In the genomic region with DNA sequence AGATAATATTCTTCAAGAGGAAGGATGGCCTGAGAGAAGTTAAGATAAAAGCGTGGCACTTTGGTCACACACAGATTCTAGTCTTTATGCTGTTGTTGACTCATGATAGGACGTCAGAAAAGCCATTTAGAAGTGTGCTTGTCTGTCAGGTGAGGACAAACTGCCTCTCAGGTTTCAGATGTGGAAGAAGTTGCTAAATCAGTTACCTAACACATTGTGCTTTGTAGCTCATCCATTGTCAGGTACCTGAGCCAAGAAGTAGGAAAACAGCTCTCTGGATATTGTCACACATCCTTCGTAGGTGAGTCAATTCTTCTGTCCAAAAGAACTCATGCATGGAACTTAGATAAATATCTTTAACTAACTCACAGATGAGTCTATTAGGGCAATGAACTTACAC, we compare ENCODE assay signal across 20 cellular contexts. TPM values are rescaled to one million over a fixed set of nuclear protein-coding genes. Genes with fewer than 3 reads are reported as not detected.
A peak's percentile ranks its signal among the peaks of the same experiment; 100 is the strongest.
DNase-seq lines count a peak whose midpoint lies in the region; TF ChIP-seq lines count a peak whose summit lies in the region.
"Had no signal": no experiment of that assay in that cellular context is flagged by ENCODE, and none has a peak within 500 bp of the region (broad histone marks: within the 10 kb centered on the region; RNA-seq: fewer than 3 reads in every experiment).

No MANE protein-coding gene starts in this region.

- H3K9me3 Mint-ChIP-seq in type B pancreatic cell, result peaks cover 10% of the 10 kb centered on the region
- H3K9me3 Mint-ChIP-seq: CD8-positive, alpha-beta T cell; HFFc6 had no signal

- no peaks in the 10 kb centered on the region for H3K27me3 Mint-ChIP-seq in type B pancreatic cell

- in situ Hi-C loops in mammary epithelial cell (cut with MboI; ENCODE audit: low sequenced_read_pairs in 2 of 2), result no loop called here
- in situ Hi-C loops in ACHN (cut with HindIII; ENCODE audit: low pct_ligation_motif_present, low pct_unique_long_range_greater_than_20kb, low sequenced_read_pairs), result no loop called here

- H3K4ac ChIP-seq in mesendoderm (ENCODE audit: low read depth, low read length), result no peak overlapping the region

- dilution Hi-C loops in mammary epithelial cell (cut with HindIII; ENCODE audit: low sequenced_read_pairs), result no loop called here

- H3K79me1 ChIP-seq in mesendoderm (ENCODE audit: low read length), result no peaks in the 10 kb centered on the region

- no peak overlapping the region for H4K5ac ChIP-seq in mesendoderm (ENCODE audit: low read length)

- peaks cover 2% of the 10 kb centered on the region for H3K27me3 ChIP-seq in mammary epithelial cell (ENCODE audit: insufficient read depth, low read length)
- no peaks in the 10 kb centered on the region for H3K27me3 ChIP-seq in mesendoderm (ENCODE audit: insufficient read depth, low read length, poor library complexity)
- no peaks in the 10 kb centered on the region for H3K27me3 ChIP-seq in sigmoid colon
- H3K27me3 ChIP-seq: BLaER1, SJSA1 had no signal

- no peak overlapping the region for H2BK120ac ChIP-seq in mesendoderm (ENCODE audit: low read depth, low read length)

- H3K79me2 ChIP-seq in mammary epithelial cell (ENCODE audit: insufficient read depth, low read length), result no peaks in the 10 kb centered on the region
- no peaks in the 10 kb centered on the region for H3K79me2 ChIP-seq in mesendoderm (ENCODE audit: control insufficient read depth, insufficient read depth, low read length)

- no peak overlapping the region for H3K4me3 ChIP-seq in mammary epithelial cell (replicated peaks in 1 of 3; ENCODE audit: insufficient read depth in 1 of 3, low read depth in 2 of 3, low read length in 3 of 3)
- H3K4me3 ChIP-seq in mesendoderm (ENCODE audit: low read length), result no peak overlapping the region
- H3K4me3 ChIP-seq in sigmoid colon, result no peak overlapping the region
- H3K4me3 ChIP-seq: BLaER1, SJSA1 had no signal

- TF ChIP-seq EP300 in sigmoid colon (IDR thresholded peaks at IDR 0.05), result no peak

- H3K4me1 Mint-ChIP-seq in type B pancreatic cell (ENCODE audit: unreplicated experiment), result peaks cover 20% of the 10 kb centered on the region

- WGBS in mammary epithelial cell (ENCODE audit: low coverage, missing lambda C conversion rate), result 33% methylated on average over 3 of the region's 3 CpGs
- no CpG with 5 or more reads among the region's 3 CpGs for WGBS in mesendoderm (ENCODE audit: extremely low coverage, insufficient coverage, low lambda C conversion rate)
- 80 to 84% methylated on average over 3 of the region's 3 CpGs for WGBS in sigmoid colon, 2 donors

- DNase-seq in NCI-H510A treated with DMSO at 0.1 percent for 48 hours (lab: John Stamatoyannopoulos, UW) (peak; percentile 27), NCI-H510A (lab: John Stamatoyannopoulos, UW) (no peak), mammary epithelial cell (peak; percentile 5), mesendoderm (peak; percentile 16), type B pancreatic cell (ENCODE audit: extremely low spot score, unreplicated experiment) (no peak), ACHN (no peak), sigmoid colon (no peak), DMS79 (lab: John Stamatoyannopoulos, UW) (no peak)
- DNase-seq: 8988T; CD8-positive, alpha-beta T cell; HFFc6; IMR-90; NCI-H1105; NCI-H1694; NCI-H2107; NCI-H226; NCI-H748 treated with DMSO at 0.1 percent for 48 hours had no signal

- no peak overlapping the region for H3K23ac ChIP-seq in mesendoderm (ENCODE audit: low read length)

- H3K27ac Mint-ChIP-seq in type B pancreatic cell, result no peak overlapping the region
- H3K27ac Mint-ChIP-seq: CD8-positive, alpha-beta T cell; HFFc6 had no signal

- H3K56ac ChIP-seq in mesendoderm (ENCODE audit: low read length), result no peak overlapping the region

- no peaks in the 10 kb centered on the region for H4K20me1 ChIP-seq in mammary epithelial cell (ENCODE audit: insufficient read depth, low read length)
- H4K20me1 ChIP-seq: BLaER1 had no signal

- no peak overlapping the region for H2BK15ac ChIP-seq in mesendoderm (replicated peaks; ENCODE audit: low read depth)

- no peaks in the 10 kb centered on the region for H3K4me1 ChIP-seq in mammary epithelial cell (ENCODE audit: insufficient read depth, low read length)
- no peaks in the 10 kb centered on the region for H3K4me1 ChIP-seq in mesendoderm (ENCODE audit: control insufficient read depth, low read depth, low read length)
- H3K4me1 ChIP-seq in sigmoid colon, result peaks cover 0 to 10% (median 5%) of the 10 kb centered on the region in 4 donors
- H3K4me1 ChIP-seq: BLaER1, SJSA1 had no signal

- H2AFZ ChIP-seq in mammary epithelial cell (ENCODE audit: low read depth, low read length), result no peak overlapping the region

- intact Hi-C loops in mammary epithelial cell (cut with micrococcal nuclease), result no loop called here
- intact Hi-C loops in sigmoid colon (cut with DNase I), result no loop called here

- peak overlapping the region; percentile 5 for H3K4me3 Mint-ChIP-seq in type B pancreatic cell
- H3K4me3 Mint-ChIP-seq: CD8-positive, alpha-beta T cell; HFFc6 had no signal

- H3K4me2 ChIP-seq in mammary epithelial cell (ENCODE audit: insufficient read depth, low read depth, low read length) (no peak overlapping the region), mesendoderm (ENCODE audit: low read length) (no peak overlapping the region)
- H3K4me2 ChIP-seq: BLaER1 had no signal

- H4K8ac ChIP-seq in mesendoderm (ENCODE audit: low read depth, low read length), result no peak overlapping the region

- H3K27ac ChIP-seq in mammary epithelial cell (ENCODE audit: insufficient read depth, low read depth, low read length), result no peak overlapping the region
- no peak overlapping the region for H3K27ac ChIP-seq in mesendoderm (ENCODE audit: low read depth, low read length)
- H3K27ac ChIP-seq in sigmoid colon, result no peak overlapping the region
- H3K27ac ChIP-seq: BLaER1, SJSA1 had no signal

- no peaks in the 10 kb centered on the region for H3K36me3 ChIP-seq in mammary epithelial cell (ENCODE audit: insufficient read depth, low read length)
- no peaks in the 10 kb centered on the region for H3K36me3 ChIP-seq in mesendoderm (ENCODE audit: control insufficient read depth, insufficient read depth, low read length)
- no peaks in the 10 kb centered on the region for H3K36me3 ChIP-seq in sigmoid colon
- H3K36me3 ChIP-seq: BLaER1, SJSA1 had no signal

- no peak for TF ChIP-seq POLR2A in sigmoid colon (IDR thresholded peaks at IDR 0.05)

- H3K36me3 Mint-ChIP-seq in type B pancreatic cell, result no peaks in the 10 kb centered on the region
- H3K36me3 Mint-ChIP-seq: CD8-positive, alpha-beta T cell had no signal

- no peaks in the 10 kb centered on the region for H3K9me3 ChIP-seq in mammary epithelial cell (replicated peaks; ENCODE audit: insufficient read depth, low read length)
- H3K9me3 ChIP-seq in sigmoid colon, result no peaks in the 10 kb centered on the region
- H3K9me3 ChIP-seq: BLaER1, SJSA1 had no signal

- no peak overlapping the region for H2AK5ac ChIP-seq in mesendoderm (ENCODE audit: low read length)

- CTCF ChIA-PET in mammary epithelial cell (lab: Charles Lee; ENCODE audit: low non-redundant PET), result no interaction called here

- H2BK5ac ChIP-seq in mesendoderm (ENCODE audit: low read length), result no peak overlapping the region

- H3K18ac ChIP-seq in mesendoderm (ENCODE audit: low read length), result no peak overlapping the region

- TF ChIP-seq CTCF in mammary epithelial cell (conservative IDR thresholded peaks at IDR 0.05 in 1 of 2, IDR thresholded peaks at IDR 0.05 in 1 of 2; ENCODE audit: extremely low read depth in 1 of 2, insufficient read depth in 1 of 2, low read depth in 1 of 2, low read length in 2 of 2) (no peak), type B pancreatic cell (conservative IDR thresholded peaks at IDR 0.05) (no peak), sigmoid colon (IDR thresholded peaks at IDR 0.05) (no peak)

- BruUV-seq in mammary epithelial cell (replicated peaks; lab: Mats Ljungman, UMichigan), result no TSS peak

- H3K9ac ChIP-seq in mammary epithelial cell (ENCODE audit: insufficient read depth, low read length), result no peak overlapping the region
- H3K9ac ChIP-seq in mesendoderm (ENCODE audit: low read length), result no peak overlapping the region
- H3K9ac ChIP-seq: BLaER1 had no signal

RNA-seq across cellular contexts. Expression of gene PHYHIPL, which starts 49.5 kb away (rescaled TPM):
- total RNA-seq in mammary epithelial cell, result under 1 TPM; 0.07 to 0.17 TPM
- 0.27 TPM for polyA plus RNA-seq in mammary epithelial cell
- polyA minus RNA-seq in mammary epithelial cell, result not detected
- polyA plus RNA-seq in mesendoderm (2013, experiment 1 of 2), result 0.34 TPM
- 0.32 TPM for polyA plus RNA-seq in mesendoderm (2013, experiment 2 of 2)
- 14.3 and 23.8 TPM in 2 replicates for total RNA-seq in type B pancreatic cell (ENCODE audit: low replicate concordance)
- 1 to 10 TPM in 2 of 4 donors, under 1 TPM in 2; 0.55 to 2.5 (median 1.4) TPM for total RNA-seq in sigmoid colon
- polyA plus RNA-seq in sigmoid colon, result under 1 TPM in 2 of 3 donors, not detected in 1; 0.60 to 0.67 TPM
- total RNA-seq: CD8-positive, alpha-beta T cell; Daoy; HFFc6; IMR-90; SJSA1 had no signal
- polyA plus RNA-seq: IMR-90 had no signal

Comparison
In these comparisons a context has a peak if more than half of its experiments do, and no peak if none do; other contexts are left out.
1. DNase-seq: peak in NCI-H510A treated with DMSO at 0.1 percent for 48 hours (single experiment), mammary epithelial cell (single experiment) and mesendoderm (single experiment); none in NCI-H510A (single experiment), type B pancreatic cell (single experiment), ACHN (single experiment), sigmoid colon (single experiment) and DMS79 (single experiment).